Comparison of ENCODE assay signal across 1 cellular context in genomic region chr1:112689196-112689841, GRCh38.
TF ChIP-seq lines count a peak whose summit lies in the region.

No MANE protein-coding gene starts in this region.

TF ChIP-seq in IMR-90, 13 proteins besides CTCF, POLR2A, EP300 and RAD21 (continued from another document):
- TF ChIP-seq MAFK (IDR thresholded peaks at IDR 0.05; ENCODE audit: low read depth, low read length): no peak
- TF ChIP-seq RCOR1 (IDR thresholded peaks at IDR 0.05; ENCODE audit: insufficient replicate concordance, low read length): no peak
- TF ChIP-seq MAZ (IDR thresholded peaks at IDR 0.05; ENCODE audit: borderline replicate concordance, low read depth, low read length): no peak
- TF ChIP-seq SMC3 (IDR thresholded peaks at IDR 0.05; ENCODE audit: low read depth, low read length): no peak
- no peak for TF ChIP-seq FOS (IDR thresholded peaks at IDR 0.05; ENCODE audit: low read depth, low read length)
